Comparison of ENCODE assay signal across 8 cellular contexts in genomic region chr1:45685308-45686080, GRCh38. TPM values are rescaled to one million over a fixed set of nuclear protein-coding genes. Genes with fewer than 3 reads are reported as not detected.
DNase-seq lines count a peak whose midpoint lies in the region; ATAC-seq and TF ChIP-seq lines count a peak whose summit lies in the region.

No MANE protein-coding gene starts in this region.

- DNase-seq in CD14-positive monocyte (ENCODE audit: low spot score) = no peak
- no peak for DNase-seq in activated naive CD8-positive, alpha-beta T cell treated with anti-CD3 and anti-CD28 coated beads, Interleukin-2, amount 10 ng/mL, durations not matched to agents 7 days and 5 days
- DNase-seq in inferior parietal cortex (ENCODE audit: extremely low spot score) = peak; percentile 68
- DNase-seq in AG08396 (ENCODE audit: low spot score) = no peak

- no peaks in the 10 kb centered on the region for H3K27me3 ChIP-seq in subcutaneous abdominal adipose tissue (ENCODE audit: control insufficient read depth in 5 of 5, insufficient read depth in 4 of 5, low read length in 5 of 5)

- no peaks in the 10 kb centered on the region for H3K9me3 Mint-ChIP-seq in CD14-positive monocyte
- H3K9me3 Mint-ChIP-seq in activated naive CD8-positive, alpha-beta T cell treated with anti-CD3 and anti-CD28 coated beads, Interleukin-2, amount 10 ng/mL, durations not matched to agents 7 days and 5 days = no peaks in the 10 kb centered on the region

- ATAC-seq in activated naive CD8-positive, alpha-beta T cell treated with anti-CD3 and anti-CD28 coated beads, Interleukin-2, amount 10 ng/mL, durations not matched to agents 7 days and 5 days (ENCODE audit: low read depth) = no peak
- ATAC-seq in GM21390 (IDR thresholded peaks at IDR 0.05; ENCODE audit: unreplicated experiment) (no peak), HG03521 (IDR thresholded peaks at IDR 0.05; ENCODE audit: unreplicated experiment) (no peak)

- H3K4me3 ChIP-seq in subcutaneous abdominal adipose tissue (ENCODE audit: low read depth in 1 of 5, low read length in 5 of 5) = peak overlapping the region; percentile 81 to 100 (median 99)

- no peak for TF ChIP-seq RAD21 in Ishikawa (IDR thresholded peaks at IDR 0.05; ENCODE audit: low read depth)

- H3K27ac Mint-ChIP-seq in CD14-positive monocyte = peak overlapping the region; percentile 97 to 100 (median 99)
- H3K27ac Mint-ChIP-seq in activated naive CD8-positive, alpha-beta T cell treated with anti-CD3 and anti-CD28 coated beads, Interleukin-2, amount 10 ng/mL, durations not matched to agents 7 days and 5 days = peak overlapping the region; percentile 99

- peaks cover 5 to 58% (median 47%) of the 10 kb centered on the region in 5 donors for H3K4me1 ChIP-seq in subcutaneous abdominal adipose tissue (ENCODE audit: control insufficient read depth in 5 of 5, insufficient read depth in 5 of 5, low read length in 5 of 5)

- H3K36me3 ChIP-seq in subcutaneous abdominal adipose tissue (ENCODE audit: control insufficient read depth in 5 of 5, insufficient read depth in 5 of 5, low read length in 5 of 5) = no peaks in the 10 kb centered on the region

- no peak for TF ChIP-seq CTCF in CD14-positive monocyte (IDR thresholded peaks at IDR 0.05)

- H3K4me3 Mint-ChIP-seq in CD14-positive monocyte = peak overlapping the region; percentile 90 to 100
- peak overlapping the region; percentile 92 for H3K4me3 Mint-ChIP-seq in activated naive CD8-positive, alpha-beta T cell treated with anti-CD3 and anti-CD28 coated beads, Interleukin-2, amount 10 ng/mL, durations not matched to agents 7 days and 5 days

- POLR2A ChIA-PET in activated naive CD8-positive, alpha-beta T cell treated with anti-CD3 and anti-CD28 coated beads, Interleukin-2, amount 10 ng/mL, durations not matched to agents 7 days and 5 days (lab: Charles Lee) = interaction anchor here (0.6 to 2.4 kb wide), 18 partner anchors 9 to 963 kb away, joined by 3 to 21 read pairs (median 4); partner anchors contain the start of genes AKR1A1, CCDC163, IPP and MAST2

- peak overlapping the region; percentile 97 for H3K27ac ChIP-seq in subcutaneous abdominal adipose tissue (ENCODE audit: low read depth, low read length)

- H3K4me1 Mint-ChIP-seq in CD14-positive monocyte = peaks cover 48% of the 10 kb centered on the region
- peaks cover 25% of the 10 kb centered on the region for H3K4me1 Mint-ChIP-seq in activated naive CD8-positive, alpha-beta T cell treated with anti-CD3 and anti-CD28 coated beads, Interleukin-2, amount 10 ng/mL, durations not matched to agents 7 days and 5 days

- H3K36me3 Mint-ChIP-seq in CD14-positive monocyte = peaks cover 2 to 12% of the 10 kb centered on the region in 2 donors
- peaks cover 6% of the 10 kb centered on the region for H3K36me3 Mint-ChIP-seq in activated naive CD8-positive, alpha-beta T cell treated with anti-CD3 and anti-CD28 coated beads, Interleukin-2, amount 10 ng/mL, durations not matched to agents 7 days and 5 days

- intact Hi-C loops in CD14-positive monocyte (cut with micrococcal nuclease) = loop anchor here (2.0 to 10.0 kb wide), 3 partner anchors 65 to 117 kb away; partner anchors contain the start of genes NASP (in 2 of the 2), IPP (in 1 of the 2) and MAST2 (in 1 of the 2)

- H3K27me3 Mint-ChIP-seq in CD14-positive monocyte (ENCODE audit: low read depth in 3 of 3) = no peaks in the 10 kb centered on the region
- H3K27me3 Mint-ChIP-seq in activated naive CD8-positive, alpha-beta T cell treated with anti-CD3 and anti-CD28 coated beads, Interleukin-2, amount 10 ng/mL, durations not matched to agents 7 days and 5 days = no peaks in the 10 kb centered on the region

- H3K9me3 ChIP-seq in subcutaneous abdominal adipose tissue (ENCODE audit: control insufficient read depth in 5 of 5, low read length in 5 of 5) = no peaks in the 10 kb centered on the region

- peak overlapping the region; percentile 90 to 99 (median 99) for H3K9ac ChIP-seq in subcutaneous abdominal adipose tissue (ENCODE audit: low read length in 5 of 5)

- no peak for TF ChIP-seq EP300 in Ishikawa (IDR thresholded peaks at IDR 0.05; ENCODE audit: borderline replicate concordance)

TF ChIP-seq in Ishikawa, 13 proteins besides CTCF, POLR2A, EP300 and RAD21:
- no peak for TF ChIP-seq USF1 (IDR thresholded peaks at IDR 0.05)
- no peak for TF ChIP-seq ZBTB7A (IDR thresholded peaks at IDR 0.05; ENCODE audit: low read depth)
- no peak for TF ChIP-seq CEBPB (IDR thresholded peaks at IDR 0.05)
- 0 out of 2 replicates have a peak, but pooled peaks have one; percentile 60 for TF ChIP-seq YY1 (IDR thresholded peaks at IDR 0.05; ENCODE audit: low read depth)

RNA-seq across cellular contexts. Expression of gene GPBP1L1, which starts 0.8 kb away (rescaled TPM):
- polyA plus RNA-seq in CD14-positive monocyte = 10 to 100 TPM; 71.6 to 79.5 TPM
- total RNA-seq in activated naive CD8-positive, alpha-beta T cell treated with anti-CD3 and anti-CD28 coated beads, Interleukin-2, amount 10 ng/mL, durations not matched to agents 7 days and 5 days = 100 to 1,000 TPM; 134 to 138 TPM

RNA-seq across cellular contexts. Expression of gene TMEM69, which starts 2.5 kb away (rescaled TPM):
- polyA plus RNA-seq in CD14-positive monocyte = 10 to 100 TPM; 36.2 to 43.4 TPM
- 10 to 100 TPM; 21.8 to 22.4 TPM for total RNA-seq in activated naive CD8-positive, alpha-beta T cell treated with anti-CD3 and anti-CD28 coated beads, Interleukin-2, amount 10 ng/mL, durations not matched to agents 7 days and 5 days
